30 cellular contexts compared by ENCODE assay signal in genomic region chr7:7315851-7316250, GRCh38.
"Had no signal": no experiment of that assay in that cellular context is flagged by ENCODE, and none has a peak within 500 bp of the region (broad histone marks: within the 10 kb centered on the region; RNA-seq: fewer than 3 reads in every experiment).

No MANE protein-coding gene starts in this region.

- H3K4me3 Mint-ChIP-seq: activated CD4-positive, alpha-beta T cell treated with anti-CD3 and anti-CD28 coated beads, Interleukin-2, amount 10 ng/mL, durations not matched to agents 24 days and 14 days; activated CD8-positive, alpha-beta T cell treated with anti-CD3 and anti-CD28 coated beads, Interleukin-2, amount 10 ng/mL, durations not matched to agents 7 days and 5 days; activated naive CD4-positive, alpha-beta T cell treated with anti-CD3 and anti-CD28 coated beads, Interleukin-2, amount 50 U/mL, for 24 hours; activated T-cell treated with anti-CD3 and anti-CD28 coated beads, Interleukin-2, amount 50 U/mL, for 24 hours; T-helper 1 cell treated with Interleukin-12 subunit alpha and Interleukin-12 subunit beta and Interleukin-4 antibody, amounts not matched to agents 30 μg/mL and 1 μg/mL, for 36 hours; T-helper 2 cell treated with Interferon-gamma antibody and Interleukin-4, amounts not matched to agents 5 μg/mL and 100 μg/mL, for 36 hours had no signal

- H3K27me3 Mint-ChIP-seq: activated CD4-positive, alpha-beta T cell treated with anti-CD3 and anti-CD28 coated beads, Interleukin-2, amount 10 ng/mL, durations not matched to agents 24 days and 14 days; activated naive CD4-positive, alpha-beta T cell treated with anti-CD3 and anti-CD28 coated beads, Interleukin-2, amount 50 U/mL, for 24 hours; activated T-cell treated with anti-CD3 and anti-CD28 coated beads, Interleukin-2, amount 50 U/mL, for 24 hours had no signal

- H3K27ac Mint-ChIP-seq: activated CD4-positive, alpha-beta T cell treated with anti-CD3 and anti-CD28 coated beads, Interleukin-2, amount 10 ng/mL, durations not matched to agents 24 days and 14 days; activated CD8-positive, alpha-beta T cell treated with anti-CD3 and anti-CD28 coated beads, Interleukin-2, amount 10 ng/mL, durations not matched to agents 7 days and 5 days; activated naive CD4-positive, alpha-beta T cell treated with anti-CD3 and anti-CD28 coated beads, Interleukin-2, amount 50 U/mL, for 24 hours; activated T-cell treated with anti-CD3 and anti-CD28 coated beads, Interleukin-2, amount 50 U/mL, for 24 hours; activated T-helper 2 cell treated with anti-CD3 and anti-CD28 coated beads, Interferon-gamma antibody, Interleukin-2, Interleukin-4, amounts not matched to agents 10 μg/mL and 5 μg/mL and 100 μg/mL, durations not matched to agents 14 hours and 24 hours and 36 hours; T-helper 1 cell treated with Interleukin-12 subunit alpha and Interleukin-12 subunit beta and Interleukin-4 antibody, amounts not matched to agents 30 μg/mL and 1 μg/mL, for 36 hours; T-helper 2 cell treated with Interferon-gamma antibody and Interleukin-4, amounts not matched to agents 5 μg/mL and 100 μg/mL, for 36 hours had no signal

- H3K4me2 ChIP-seq: PC-9 had no signal

- H3K27me3 ChIP-seq: adrenal gland, body of pancreas, breast epithelium, SJCRH30 had no signal

- FAIRE-seq: astrocyte, TTC549 had no signal

- H3K4me3 ChIP-seq: adrenal gland, body of pancreas, breast epithelium, PC-9, SJCRH30, SK-N-MC had no signal

- H3K36me3 ChIP-seq: adrenal gland, SJCRH30 had no signal

- ATAC-seq: activated CD8-positive, alpha-beta T cell treated with anti-CD3 and anti-CD28 coated beads, Interleukin-2, amount 10 ng/mL, durations not matched to agents 7 days and 5 days; body of pancreas had no signal

- H2AFZ ChIP-seq: PC-9 had no signal

- H3K4me1 Mint-ChIP-seq: activated CD4-positive, alpha-beta T cell treated with anti-CD3 and anti-CD28 coated beads, Interleukin-2, amount 10 ng/mL, durations not matched to agents 24 days and 14 days; activated naive CD4-positive, alpha-beta T cell treated with anti-CD3 and anti-CD28 coated beads, Interleukin-2, amount 50 U/mL, for 24 hours had no signal

- H3K9me3 Mint-ChIP-seq: activated CD4-positive, alpha-beta T cell treated with anti-CD3 and anti-CD28 coated beads, Interleukin-2, amount 10 ng/mL, durations not matched to agents 24 days and 14 days; activated naive CD4-positive, alpha-beta T cell treated with anti-CD3 and anti-CD28 coated beads, Interleukin-2, amount 50 U/mL, for 24 hours; activated T-cell treated with anti-CD3 and anti-CD28 coated beads, Interleukin-2, amount 50 U/mL, for 24 hours; activated T-helper 2 cell treated with anti-CD3 and anti-CD28 coated beads, Interferon-gamma antibody, Interleukin-2, Interleukin-4, amounts not matched to agents 10 μg/mL and 5 μg/mL and 100 μg/mL, durations not matched to agents 14 hours and 24 hours and 36 hours; T-helper 1 cell treated with Interleukin-12 subunit alpha and Interleukin-12 subunit beta and Interleukin-4 antibody, amounts not matched to agents 30 μg/mL and 1 μg/mL, for 36 hours; T-helper 2 cell treated with Interferon-gamma antibody and Interleukin-4, amounts not matched to agents 5 μg/mL and 100 μg/mL, for 36 hours had no signal

- H3K9me3 ChIP-seq: adrenal gland, body of pancreas, breast epithelium, SJCRH30 had no signal

- H3K27ac ChIP-seq: adrenal gland, body of pancreas, breast epithelium, PC-9, SJCRH30, SK-N-MC had no signal

- H3K4me1 ChIP-seq: adrenal gland, body of pancreas, breast epithelium, SJCRH30 had no signal

- H3K36me3 Mint-ChIP-seq: activated naive CD4-positive, alpha-beta T cell treated with anti-CD3 and anti-CD28 coated beads, Interleukin-2, amount 50 U/mL, for 24 hours had no signal

- DNase-seq: activated CD4-positive, alpha-beta T cell treated with anti-CD3 and anti-CD28 coated beads, Interleukin-2, amount 10 ng/mL, durations not matched to agents 24 days and 14 days; activated CD4-positive, alpha-beta T cell treated with anti-CD3 and anti-CD28 coated beads, Interleukin-2, amount 50 U/mL, for 4 hours; activated CD8-positive, alpha-beta T cell treated with anti-CD3 and anti-CD28 coated beads, Interleukin-2, amount 10 ng/mL, durations not matched to agents 7 days and 5 days; activated gamma-delta T cell; activated naive CD4-positive, alpha-beta T cell treated with Interleukin-2 at 50 U/mL for 16 hours; activated T-cell treated with anti-CD3 and anti-CD28 coated beads, Interleukin-2, amount 50 U/mL, for 24 hours; adrenal gland; body of pancreas; Kasumi-1; KG1; MM.1S; MV-4-11; NCI-H1092 treated with DMSO at 0.1 percent for 48 hours; NCI-H1417; NCI-H1930; NCI-H2081 treated with DMSO at 0.1 percent for 48 hours; NCI-H345; NCI-H524 treated with DMSO at 0.1 percent for 48 hours; NK-92 treated with Interleukin-12 subunit alpha and Interleukin-12 subunit beta, amount 100 ng/mL, for 24 hours; PC-9; Right ventricle myocardium superior; SJCRH30 had no signal
